ENCODE assay signal across 14 cellular contexts in the genomic region with DNA sequence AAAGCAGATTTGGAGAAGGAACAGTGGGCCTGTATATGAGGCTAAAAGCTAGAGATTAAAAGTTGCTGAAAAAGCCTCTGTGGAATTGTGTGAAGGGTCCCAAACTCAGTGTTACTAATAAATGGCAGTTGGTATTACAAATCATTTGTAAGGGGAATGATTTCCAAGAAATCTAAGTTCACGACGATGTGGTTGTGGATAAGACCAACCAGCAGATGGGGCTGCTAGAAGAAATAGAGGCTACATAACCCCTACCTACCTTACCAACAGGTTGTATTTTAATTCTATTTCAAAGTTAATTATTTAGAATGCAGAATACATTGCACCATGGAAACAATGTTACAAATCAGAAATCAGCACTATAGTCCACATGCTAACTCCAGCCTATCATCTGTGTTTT.
A peak's percentile ranks its signal among the peaks of the same experiment; 100 is the strongest.
DNase-seq lines count a peak whose midpoint lies in the region; ATAC-seq, FAIRE-seq and TF ChIP-seq lines count a peak whose summit lies in the region.
"Had no signal": no experiment of that assay in that cellular context is flagged by ENCODE, and none has a peak within 500 bp of the region (broad histone marks: within the 10 kb centered on the region; RNA-seq: fewer than 3 reads in every experiment).

No MANE protein-coding gene starts in this region.

- CTCF ChIA-PET in A549 (lab: Yijun Ruan, JAX): interaction anchor here (1.4 kb wide), 1 partner anchor 9 kb away, joined by 3 read pairs; no protein-coding TSS in a partner anchor
- CTCF ChIA-PET in OCI-LY7 (lab: Charles Lee; ENCODE audit: unreplicated experiment): no interaction called here

- ATAC-seq in A549 (no peak), GM19351 (IDR thresholded peaks at IDR 0.05; ENCODE audit: unreplicated experiment) (no peak), GM19035 (IDR thresholded peaks at IDR 0.05; ENCODE audit: unreplicated experiment) (no peak)
- ATAC-seq: heart right ventricle, psoas muscle had no signal

- no peaks in the 10 kb centered on the region for H4K20me1 ChIP-seq in OCI-LY7 (ENCODE audit: insufficient read depth, low read length)

- no peaks in the 10 kb centered on the region for H3K9me2 ChIP-seq in OCI-LY7 (ENCODE audit: insufficient read depth, low read length)

- no TSS peak for BruUV-seq in OCI-LY7 (replicated peaks; lab: Mats Ljungman, UMichigan)

- TF ChIP-seq EP300 in A549 (IDR thresholded peaks at IDR 0.05): no peak

- H3K4me2 ChIP-seq in A549 (no peak overlapping the region), OCI-LY7 (ENCODE audit: low read length) (no peak overlapping the region)
- H3K4me2 ChIP-seq: KMS-11 had no signal

- H3K36me3 ChIP-seq in OCI-LY7 (ENCODE audit: insufficient read depth, low read length): no peaks in the 10 kb centered on the region
- H3K36me3 ChIP-seq: heart right ventricle, thyroid gland had no signal

- intact Hi-C loops in OCI-LY7 (cut with micrococcal nuclease; ENCODE audit: unreplicated experiment): no loop called here

- TF ChIP-seq POLR2A in A549 (IDR thresholded peaks at IDR 0.05; ENCODE audit: low read length): no peak
- no peak for TF ChIP-seq POLR2A in erythroblast (IDR thresholded peaks at IDR 0.05; ENCODE audit: low read length)

- POLR2A ChIA-PET in A549 (lab: Yijun Ruan, JAX) (no interaction called here), OCI-LY7 (lab: Charles Lee) (interaction anchor here (1.3 kb wide), 1 partner anchor 12 kb away, joined by 7 read pairs; no protein-coding TSS in a partner anchor)

- DNase-seq in A549 (ENCODE audit: low read depth in 1 of 2, low spot score in 1 of 2) (peak in 1 of 2 experiments; percentile 9), GM12865 (ENCODE audit: low read depth) (peak; percentile 2), OCI-LY7 (ENCODE audit: low spot score) (no peak), erythroblast (lab: John Stamatoyannopoulos, UW) (peak; percentile 16 to 34), NCI-H524 treated with DMSO at 0.1 percent for 48 hours (lab: John Stamatoyannopoulos, UW) (no peak), NCI-H2227 treated with DMSO at 0.1 percent for 48 hours (lab: John Stamatoyannopoulos, UW) (no peak)
- DNase-seq: AML-193, heart right ventricle, NCI-H1930, psoas muscle, thyroid gland had no signal

- H3K4me1 ChIP-seq in A549 (no peaks in the 10 kb centered on the region), OCI-LY7 (ENCODE audit: insufficient read depth, low read length, poor library complexity, severe bottlenecking) (no peaks in the 10 kb centered on the region)
- H3K4me1 ChIP-seq: heart right ventricle, psoas muscle, thyroid gland had no signal

- H3K79me2 ChIP-seq in OCI-LY7 (ENCODE audit: insufficient read depth, low read depth, low read length): no peaks in the 10 kb centered on the region

- peak; percentile 15; the same call in 1 of the 3 replicates for TF ChIP-seq CTCF in A549 (IDR thresholded peaks at IDR 0.05)
- TF ChIP-seq CTCF in GM12865 (IDR thresholded peaks at IDR 0.05; ENCODE audit: insufficient read depth, low read depth, low read length, missing control alignments): no peak
- peak; percentile 56; the same call in 1 of the 2 replicates for TF ChIP-seq CTCF in OCI-LY7 (conservative IDR thresholded peaks at IDR 0.05; ENCODE audit: low read length)

- WGBS in A549 (ENCODE audit: missing lambda C conversion rate): 0% methylated on average over 2 of the region's 2 CpGs

- FAIRE-seq in A549 (lab: Jason Lieb, UNC): no peak

- H3K27ac ChIP-seq in A549 (no peak overlapping the region), OCI-LY7 (ENCODE audit: low read depth, low read length, poor library complexity, severe bottlenecking) (no peak overlapping the region)
- H3K27ac ChIP-seq: heart right ventricle, KMS-11, psoas muscle, thyroid gland had no signal

- H3K4me3 ChIP-seq in A549 (no peak overlapping the region), GM12865 (ENCODE audit: low read depth, low read length) (no peak overlapping the region), OCI-LY7 (ENCODE audit: low read depth, low read length, poor library complexity, severe bottlenecking) (no peak overlapping the region)
- H3K4me3 ChIP-seq: heart right ventricle, psoas muscle, thyroid gland had no signal

- H3K9me3 ChIP-seq in A549 (no peaks in the 10 kb centered on the region), OCI-LY7 (ENCODE audit: low read length) (no peaks in the 10 kb centered on the region)
- H3K9me3 ChIP-seq: heart right ventricle, psoas muscle, thyroid gland had no signal

- peak in 1 of 2 experiments; percentile 15; a peak in 1 of 5 replicates for TF ChIP-seq RAD21 in A549 (conservative IDR thresholded peaks at IDR 0.05 in 1 of 2, IDR thresholded peaks at IDR 0.05 in 1 of 2)

- H2AFZ ChIP-seq in OCI-LY7 (ENCODE audit: low read length): no peak overlapping the region

TF ChIP-seq in A549, 52 proteins besides CTCF, POLR2A, EP300 and RAD21:
- no peak for TF ChIP-seq POLR2AphosphoS2 (conservative IDR thresholded peaks at IDR 0.05; ENCODE audit: low read length)
- TF ChIP-seq, protein P1, sequence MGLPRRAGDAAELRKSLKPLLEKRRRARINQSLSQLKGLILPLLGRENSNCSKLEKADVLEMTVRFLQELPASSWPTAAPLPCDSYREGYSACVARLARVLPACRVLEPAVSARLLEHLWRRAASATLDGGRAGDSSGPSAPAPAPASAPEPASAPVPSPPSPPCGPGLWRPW (IDR thresholded peaks at IDR 0.05): no peak
- no peak for TF ChIP-seq MAZ (IDR thresholded peaks at IDR 0.05; ENCODE audit: borderline replicate concordance, low read depth, low read length)
- TF ChIP-seq, protein P2, sequence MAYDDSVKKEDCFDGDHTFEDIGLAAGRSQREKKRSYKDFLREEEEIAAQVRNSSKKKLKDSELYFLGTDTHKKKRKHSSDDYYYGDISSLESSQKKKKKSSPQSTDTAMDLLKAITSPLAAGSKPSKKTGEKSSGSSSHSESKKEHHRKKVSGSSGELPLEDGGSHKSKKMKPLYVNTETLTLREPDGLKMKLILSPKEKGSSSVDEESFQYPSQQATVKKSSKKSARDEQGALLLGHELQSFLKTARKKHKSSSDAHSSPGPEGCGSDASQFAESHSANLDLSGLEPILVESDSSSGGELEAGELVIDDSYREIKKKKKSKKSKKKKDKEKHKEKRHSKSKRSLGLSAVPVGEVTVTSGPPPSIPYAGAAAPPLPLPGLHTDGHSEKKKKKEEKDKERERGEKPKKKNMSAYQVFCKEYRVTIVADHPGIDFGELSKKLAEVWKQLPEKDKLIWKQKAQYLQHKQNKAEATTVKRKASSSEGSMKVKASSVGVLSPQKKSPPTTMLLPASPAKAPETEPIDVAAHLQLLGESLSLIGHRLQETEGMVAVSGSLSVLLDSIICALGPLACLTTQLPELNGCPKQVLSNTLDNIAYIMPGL (CRISPR knock-in tag; IDR thresholded peaks at IDR 0.05; ENCODE audit: borderline replicate concordance): no peak
- TF ChIP-seq SREBF2 (IDR thresholded peaks at IDR 0.05): no peak
- no peak for TF ChIP-seq RNF2 (IDR thresholded peaks at IDR 0.05; ENCODE audit: borderline replicate concordance, low read depth)
- TF ChIP-seq, protein P3, sequence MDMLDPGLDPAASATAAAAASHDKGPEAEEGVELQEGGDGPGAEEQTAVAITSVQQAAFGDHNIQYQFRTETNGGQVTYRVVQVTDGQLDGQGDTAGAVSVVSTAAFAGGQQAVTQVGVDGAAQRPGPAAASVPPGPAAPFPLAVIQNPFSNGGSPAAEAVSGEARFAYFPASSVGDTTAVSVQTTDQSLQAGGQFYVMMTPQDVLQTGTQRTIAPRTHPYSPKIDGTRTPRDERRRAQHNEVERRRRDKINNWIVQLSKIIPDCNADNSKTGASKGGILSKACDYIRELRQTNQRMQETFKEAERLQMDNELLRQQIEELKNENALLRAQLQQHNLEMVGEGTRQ (IDR thresholded peaks at IDR 0.05): no peak
- TF ChIP-seq JUNB (IDR thresholded peaks at IDR 0.05): no peak
- TF ChIP-seq, protein P4, sequence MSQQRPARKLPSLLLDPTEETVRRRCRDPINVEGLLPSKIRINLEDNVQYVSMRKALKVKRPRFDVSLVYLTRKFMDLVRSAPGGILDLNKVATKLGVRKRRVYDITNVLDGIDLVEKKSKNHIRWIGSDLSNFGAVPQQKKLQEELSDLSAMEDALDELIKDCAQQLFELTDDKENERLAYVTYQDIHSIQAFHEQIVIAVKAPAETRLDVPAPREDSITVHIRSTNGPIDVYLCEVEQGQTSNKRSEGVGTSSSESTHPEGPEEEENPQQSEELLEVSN (IDR thresholded peaks at IDR 0.05; ENCODE audit: borderline replicate concordance, low read depth): no peak
- no peak for TF ChIP-seq RARB (CRISPR knock-in tag; IDR thresholded peaks at IDR 0.05)
- no peak for TF ChIP-seq CBX2 (IDR thresholded peaks at IDR 0.05; ENCODE audit: borderline replicate concordance, low read depth)
TF ChIP-seq in A549: peak in this region for 0.

Comparison
In these comparisons a context has a peak if more than half of its experiments do, and no peak if none do; other contexts are left out.
1. DNase-seq: peak in GM12865 (single experiment) and erythroblast (2 of 2); none in OCI-LY7 (single experiment), NCI-H524 treated with DMSO at 0.1 percent for 48 hours (single experiment) and NCI-H2227 treated with DMSO at 0.1 percent for 48 hours (single experiment).